8 cellular contexts compared by ENCODE assay signal in genomic region chr21:36288651-36289243, GRCh38. TPM values are rescaled to one million over a fixed set of nuclear protein-coding genes. Genes with fewer than 3 reads are reported as not detected.
A peak's percentile ranks its signal among the peaks of the same experiment; 100 is the strongest.
DNase-seq lines count a peak whose midpoint lies in the region; ATAC-seq and TF ChIP-seq lines count a peak whose summit lies in the region.

No MANE protein-coding gene starts in this region.

- peaks cover 18 to 29% (median 24%) of the 10 kb centered on the region in 4 donors for H3K4me1 Mint-ChIP-seq in CD4-positive, alpha-beta memory T cell
- H3K4me1 Mint-ChIP-seq in activated CD8-positive, alpha-beta T cell treated with anti-CD3 and anti-CD28 coated beads, Interleukin-2, amount 10 ng/mL, durations not matched to agents 7 days and 5 days (ENCODE audit: low read depth): peaks cover 15% of the 10 kb centered on the region

- no peaks in the 10 kb centered on the region for H3K27me3 ChIP-seq in CD4-positive, alpha-beta memory T cell (ENCODE audit: insufficient read depth, low read length)
- H3K27me3 ChIP-seq in mesenchymal stem cell (ENCODE audit: control insufficient read depth in 1 of 2, insufficient read depth in 1 of 2, low read length in 2 of 2) (no peaks in the 10 kb centered on the region), testis (no peaks in the 10 kb centered on the region), dorsolateral prefrontal cortex (no peaks in the 10 kb centered on the region)

- H2AK5ac ChIP-seq in mesenchymal stem cell (ENCODE audit: low read length, severe bottlenecking): no peak overlapping the region

- H3K36me3 ChIP-seq in CD4-positive, alpha-beta memory T cell (ENCODE audit: insufficient read depth, low read length): peaks cover 6% of the 10 kb centered on the region
- H3K36me3 ChIP-seq in mesenchymal stem cell (ENCODE audit: control insufficient read depth in 1 of 2, insufficient read depth in 2 of 2, low read depth in 1 of 2, low read length in 2 of 2) (peaks cover 23 to 54% of the 10 kb centered on the region in 2 experiments), testis (ENCODE audit: low read depth, missing control alignments) (no peaks in the 10 kb centered on the region)

- WGBS in mesenchymal stem cell: 90% methylated on average over 7 of the region's 8 CpGs
- WGBS in testis, 2 donors: 73 to 75% methylated on average over 8 of the region's 8 CpGs

- H3K27ac Mint-ChIP-seq in CD4-positive, alpha-beta memory T cell: peak overlapping the region; percentile 95 to 99 (median 96)
- H3K27ac Mint-ChIP-seq in activated CD8-positive, alpha-beta T cell treated with anti-CD3 and anti-CD28 coated beads, Interleukin-2, amount 10 ng/mL, durations not matched to agents 7 days and 5 days: peak overlapping the region; percentile 40

- H3K79me1 ChIP-seq in mesenchymal stem cell (replicated peaks; ENCODE audit: low read length, poor library complexity, severe bottlenecking): no peaks in the 10 kb centered on the region

- peak in 4 of 5 donors; percentile 59 to 72 (median 62) for DNase-seq in CD4-positive, alpha-beta memory T cell
- DNase-seq in activated CD8-positive, alpha-beta T cell treated with anti-CD3 and anti-CD28 coated beads, Interleukin-2, amount 10 ng/mL, durations not matched to agents 7 days and 5 days: no peak
- DNase-seq in mesenchymal stem cell (peak; percentile 21), testis (no peak), HEK293T (ENCODE audit: extremely low spot score) (no peak), dorsolateral prefrontal cortex (no peak)

- H3K9me3 ChIP-seq in CD4-positive, alpha-beta memory T cell (ENCODE audit: control insufficient read depth in 1 of 2, low read length in 2 of 2): no peaks in the 10 kb centered on the region
- no peaks in the 10 kb centered on the region for H3K9me3 ChIP-seq in mesenchymal stem cell (ENCODE audit: control insufficient read depth, low read length)
- H3K9me3 ChIP-seq in testis: no peaks in the 10 kb centered on the region

- peaks cover 26% of the 10 kb centered on the region for H3K4me1 ChIP-seq in CD4-positive, alpha-beta memory T cell (ENCODE audit: insufficient read depth, low read length)
- H3K4me1 ChIP-seq in mesenchymal stem cell (ENCODE audit: control insufficient read depth, insufficient read depth, low read depth, low read length) (no peaks in the 10 kb centered on the region), testis (no peaks in the 10 kb centered on the region)

- no peak overlapping the region for H2BK12ac ChIP-seq in mesenchymal stem cell (ENCODE audit: low read length in 2 of 2)

- intact Hi-C loops in CD4-positive, alpha-beta memory T cell (cut with micrococcal nuclease): loop anchor here (1.0 kb wide), 5 partner anchors 10 to 132 kb away; partner anchors contain the start of genes DOP1B and MORC3
- intact Hi-C loops in testis (cut with DNase I; ENCODE audit: low total_unique reads) (no loop called here), dorsolateral prefrontal cortex (cut with DNase I) (no loop called here)

- no peak for TF ChIP-seq POLR2A in testis (IDR thresholded peaks at IDR 0.05)

- H3K23ac ChIP-seq in mesenchymal stem cell (ENCODE audit: low read length in 2 of 2): no peak overlapping the region

- H4K8ac ChIP-seq in mesenchymal stem cell (ENCODE audit: low read length): no peak overlapping the region

- H4K91ac ChIP-seq in mesenchymal stem cell (ENCODE audit: low read length): no peak overlapping the region

- H3K18ac ChIP-seq in mesenchymal stem cell (ENCODE audit: low read depth in 1 of 2, low read length in 2 of 2): no peak overlapping the region

- POLR2A ChIA-PET in CD4-positive, alpha-beta memory T cell (lab: Charles Lee; ENCODE audit: partially characterized antibody): interaction anchor here (0.6 to 4.6 kb wide), 21 partner anchors 9 to 169 kb away, joined by 3 to 203 read pairs (median 5); partner anchors contain the start of gene MORC3
- POLR2A ChIA-PET in activated CD8-positive, alpha-beta T cell treated with anti-CD3 and anti-CD28 coated beads, Interleukin-2, amount 10 ng/mL, durations not matched to agents 7 days and 5 days (lab: Charles Lee): interaction anchor here (0.6 to 5.1 kb wide), 3 partner anchors 10 to 44 kb away, joined by 4 to 42 read pairs (median 14); partner anchors contain the start of gene MORC3
- POLR2A ChIA-PET in HEK293T (lab: Yijun Ruan, JAX): no interaction called here

- peaks cover 0 to 1% of the 10 kb centered on the region in 2 donors for H3K27me3 Mint-ChIP-seq in CD4-positive, alpha-beta memory T cell
- no peaks in the 10 kb centered on the region for H3K27me3 Mint-ChIP-seq in activated CD8-positive, alpha-beta T cell treated with anti-CD3 and anti-CD28 coated beads, Interleukin-2, amount 10 ng/mL, durations not matched to agents 7 days and 5 days (ENCODE audit: low read depth)

- H3K14ac ChIP-seq in mesenchymal stem cell (ENCODE audit: low read length in 2 of 2): no peak overlapping the region

- peak overlapping the region in 1 of 2 donors; percentile 11 for H3K4me3 ChIP-seq in CD4-positive, alpha-beta memory T cell (ENCODE audit: low read length in 2 of 2)
- H3K4me3 ChIP-seq in mesenchymal stem cell (ENCODE audit: insufficient read depth in 1 of 2, low read depth in 1 of 2, low read length in 2 of 2): no peak overlapping the region
- no peak overlapping the region for H3K4me3 ChIP-seq in testis
- H3K4me3 ChIP-seq in dorsolateral prefrontal cortex: no peak overlapping the region

- H2BK120ac ChIP-seq in mesenchymal stem cell (ENCODE audit: low read depth, low read length): no peak overlapping the region

- peak overlapping the region; percentile 65 to 89 (median 80) for H3K4me3 Mint-ChIP-seq in CD4-positive, alpha-beta memory T cell
- no peak overlapping the region for H3K4me3 Mint-ChIP-seq in activated CD8-positive, alpha-beta T cell treated with anti-CD3 and anti-CD28 coated beads, Interleukin-2, amount 10 ng/mL, durations not matched to agents 7 days and 5 days

- peaks cover 0 to 2% (median 0%) of the 10 kb centered on the region in 8 donors for H3K9me3 Mint-ChIP-seq in CD4-positive, alpha-beta memory T cell
- no peaks in the 10 kb centered on the region for H3K9me3 Mint-ChIP-seq in activated CD8-positive, alpha-beta T cell treated with anti-CD3 and anti-CD28 coated beads, Interleukin-2, amount 10 ng/mL, durations not matched to agents 7 days and 5 days (ENCODE audit: insufficient read depth)

- no peak overlapping the region for H2BK5ac ChIP-seq in mesenchymal stem cell (ENCODE audit: low read depth, low read length, poor library complexity, severe bottlenecking)

- ATAC-seq in GM21717 (IDR thresholded peaks at IDR 0.05; ENCODE audit: unreplicated experiment): peak; percentile 20
- peak; percentile 64 for ATAC-seq in activated CD8-positive, alpha-beta T cell treated with anti-CD3 and anti-CD28 coated beads, Interleukin-2, amount 10 ng/mL, durations not matched to agents 7 days and 5 days
- no peak for ATAC-seq in GM18520 (IDR thresholded peaks at IDR 0.05; ENCODE audit: unreplicated experiment)

- peaks cover 22 to 25% of the 10 kb centered on the region in 2 donors for H3K36me3 Mint-ChIP-seq in CD4-positive, alpha-beta memory T cell
- peaks cover 36% of the 10 kb centered on the region for H3K36me3 Mint-ChIP-seq in activated CD8-positive, alpha-beta T cell treated with anti-CD3 and anti-CD28 coated beads, Interleukin-2, amount 10 ng/mL, durations not matched to agents 7 days and 5 days (ENCODE audit: low read depth)

- peak overlapping the region; percentile 32 for H3K9ac ChIP-seq in mesenchymal stem cell (ENCODE audit: low read length)

- no peak overlapping the region for H3K4ac ChIP-seq in mesenchymal stem cell (ENCODE audit: low read depth in 1 of 2, low read length in 2 of 2)

- CTCF ChIA-PET in CD4-positive, alpha-beta memory T cell (lab: Charles Lee; ENCODE audit: partially characterized antibody): interaction anchor here (0.6 to 6.5 kb wide), 11 partner anchors 9 to 135 kb away, joined by 3 to 56 read pairs (median 5); partner anchors contain the start of gene MORC3
- CTCF ChIA-PET in activated CD8-positive, alpha-beta T cell treated with anti-CD3 and anti-CD28 coated beads, Interleukin-2, amount 10 ng/mL, durations not matched to agents 7 days and 5 days (lab: Charles Lee): interaction anchor here (0.6 to 1.9 kb wide), 7 partner anchors 10 to 71 kb away, joined by 3 to 8 read pairs (median 3); partner anchors contain the start of gene MORC3
- CTCF ChIA-PET in HEK293T (lab: Yijun Ruan, JAX): interaction anchor here (0.6 kb wide), 1 partner anchor 21 kb away, joined by 3 read pairs; no protein-coding TSS in a partner anchor

- TF ChIP-seq CTCF in testis (IDR thresholded peaks at IDR 0.05) (no peak), dorsolateral prefrontal cortex (IDR thresholded peaks at IDR 0.05 in 54 of 56, conservative IDR thresholded peaks at IDR 0.05 in 2 of 56; ENCODE audit: low read depth in 1 of 56, partially characterized antibody in 56 of 56) (no peak)

- H2AFZ ChIP-seq in mesenchymal stem cell (ENCODE audit: low read depth, low read length): no peak overlapping the region

- H3K4me2 ChIP-seq in mesenchymal stem cell (ENCODE audit: low read length, poor library complexity, severe bottlenecking): no peak overlapping the region

- no peak overlapping the region for H2BK15ac ChIP-seq in mesenchymal stem cell (ENCODE audit: low read depth, poor library complexity, severe bottlenecking)

- H3K27ac ChIP-seq in CD4-positive, alpha-beta memory T cell (ENCODE audit: low read depth, low read length): peak overlapping the region; percentile 77
- H3K27ac ChIP-seq in mesenchymal stem cell (ENCODE audit: low read length, poor library complexity, severe bottlenecking) (no peak overlapping the region), testis (no peak overlapping the region), dorsolateral prefrontal cortex (peak overlapping the region in 26 of 59 donors; percentile 12 to 83 (median 52))

TF ChIP-seq in HEK293T, 16 proteins besides CTCF, POLR2A, EP300 and RAD21:
- no peak for TF ChIP-seq FOXK2 (IDR thresholded peaks at IDR 0.05)
- no peak for TF ChIP-seq BHLHE40 (IDR thresholded peaks at IDR 0.05; ENCODE audit: borderline replicate concordance)
- TF ChIP-seq FOXA1 (IDR thresholded peaks at IDR 0.05): no peak
- TF ChIP-seq ZNF384 (IDR thresholded peaks at IDR 0.05): no peak

RNA-seq across cellular contexts. Expression of gene MORC3, which starts 31.2 kb away (rescaled TPM):
- total RNA-seq in CD4-positive, alpha-beta memory T cell: 100 to 1,000 TPM; 105 to 108 TPM
- polyA plus RNA-seq in CD4-positive, alpha-beta memory T cell: 10 to 100 TPM; 31.8 to 45.0 TPM
- 10 to 100 TPM; 31.6 to 35.2 TPM for total RNA-seq in activated CD8-positive, alpha-beta T cell treated with anti-CD3 and anti-CD28 coated beads, Interleukin-2, amount 10 ng/mL, durations not matched to agents 7 days and 5 days
- 11.1 TPM for polyA plus RNA-seq in mesenchymal stem cell (2013, experiment 1 of 2)
- 11.3 TPM for polyA plus RNA-seq in mesenchymal stem cell (2013, experiment 2 of 2)
- total RNA-seq in testis (10 to 100 TPM; 45.6 to 48.0 TPM), dorsolateral prefrontal cortex (10 to 100 TPM; 31.4 to 60.6 (median 43.0) TPM)
- 21.4 TPM for polyA plus RNA-seq in testis (ENCODE audit: insufficient read depth, low read depth, low replicate concordance)

Comparison
In these comparisons a context has a peak if more than half of its experiments do, and no peak if none do; other contexts are left out.
1. DNase-seq: peak in CD4-positive, alpha-beta memory T cell (4 of 5) and mesenchymal stem cell (single experiment); none in activated CD8-positive, alpha-beta T cell treated with anti-CD3 and anti-CD28 coated beads, Interleukin-2, amount 10 ng/mL, durations not matched to agents 7 days and 5 days (single experiment), testis (single experiment), HEK293T (single experiment) and dorsolateral prefrontal cortex (0 of 10).